1 cellular context compared by ENCODE assay signal in genomic region chr3:197736491-197737318, GRCh38.
TF ChIP-seq lines count a peak whose summit lies in the region.

RUBCN (minus strand) TSS chr3:197736904; CDS start chr3:197736719, 185 bp downstream.

TF ChIP-seq in GM12878, 131 proteins besides CTCF, POLR2A, EP300 and RAD21 (continued from another document):
- TF ChIP-seq ZNF592 (IDR thresholded peaks at IDR 0.05): no peak
